In genomic region chr5:138491284-138491648, GRCh38 we compare ENCODE assay signal across 8 cellular contexts. TPM values are rescaled to one million over a fixed set of nuclear protein-coding genes. Genes with fewer than 3 reads are reported as not detected.
A peak's percentile ranks its signal among the peaks of the same experiment; 100 is the strongest.
DNase-seq lines count a peak whose midpoint lies in the region; ATAC-seq and TF ChIP-seq lines count a peak whose summit lies in the region.

No MANE protein-coding gene starts in this region.

- peak overlapping the region; percentile 82 for H3K4me3 ChIP-seq in BLaER1
- H3K4me3 ChIP-seq in HUES64 (ENCODE audit: low read length): peak overlapping the region; percentile 68
- peak overlapping the region; percentile 81 for H3K4me3 ChIP-seq in coronary artery

- TF ChIP-seq CTCF in coronary artery (IDR thresholded peaks at IDR 0.05) (no peak), natural killer cell (IDR thresholded peaks at IDR 0.05) (no peak)

- DNase-seq in coronary artery (ENCODE audit: low spot score) (no peak), natural killer cell (no peak), NCI-H226 (no peak), SIG-M5 treated with dmso at 0.1 percent for 504 hours (lab: John Stamatoyannopoulos, UW; ENCODE audit: unreplicated experiment) (no peak), NCI-H1694 treated with DMSO at 0.1 percent for 48 hours (lab: John Stamatoyannopoulos, UW) (no peak)
- DNase-seq in central memory CD4-positive, alpha-beta T cell: no peak

- H3K4me1 ChIP-seq in BLaER1 (peaks cover 34% of the 10 kb centered on the region), HUES64 (ENCODE audit: insufficient read depth, low read length) (peaks cover 22% of the 10 kb centered on the region)

- no peak for ATAC-seq in natural killer cell

- no peak overlapping the region for H3K27ac Mint-ChIP-seq in natural killer cell

- peaks cover 15 to 21% of the 10 kb centered on the region in 2 donors for H3K27me3 Mint-ChIP-seq in natural killer cell (ENCODE audit: low read depth in 2 of 2)

- no peaks in the 10 kb centered on the region for H4K20me1 ChIP-seq in BLaER1

- H3K9me3 ChIP-seq in BLaER1 (no peaks in the 10 kb centered on the region), HUES64 (ENCODE audit: insufficient read depth, low read depth, low read length) (no peaks in the 10 kb centered on the region)

- WGBS in HUES64: 58% methylated on average over 11 of the region's 11 CpGs

- H3K27me3 ChIP-seq in BLaER1: no peaks in the 10 kb centered on the region
- H3K27me3 ChIP-seq in HUES64 (ENCODE audit: insufficient read depth, low read length): peaks cover 40% of the 10 kb centered on the region

- H3K4me1 Mint-ChIP-seq in natural killer cell: peaks cover 5 to 10% of the 10 kb centered on the region in 2 donors

- H3K4me2 ChIP-seq in BLaER1: peak overlapping the region; percentile 100

- H3K9me3 Mint-ChIP-seq in natural killer cell: no peaks in the 10 kb centered on the region

- H3K4me3 Mint-ChIP-seq in natural killer cell: peak overlapping the region; percentile 42

- intact Hi-C loops in natural killer cell (cut with micrococcal nuclease): loop anchor here (10.0 kb wide), 1 partner anchor 54 kb away; the partner anchor contains the start of gene ETF1

- H3K27ac ChIP-seq in BLaER1 (peak overlapping the region; percentile 87), HUES64 (ENCODE audit: low read depth, low read length) (peak overlapping the region; percentile 62; the same call in 1 of the 2 replicates), coronary artery (no peak overlapping the region)

- H3K36me3 Mint-ChIP-seq in natural killer cell: no peaks in the 10 kb centered on the region

- H3K36me3 ChIP-seq in BLaER1: no peaks in the 10 kb centered on the region
- no peaks in the 10 kb centered on the region for H3K36me3 ChIP-seq in HUES64 (ENCODE audit: insufficient read depth, low read length)

- H3K9ac ChIP-seq in BLaER1 (peak overlapping the region; percentile 87), HUES64 (ENCODE audit: low read depth, low read length) (peak overlapping the region; percentile 79)

RNA-seq across cellular contexts. Expression of gene EGR1, which starts 26.0 kb away (rescaled TPM):
- polyA plus RNA-seq in HUES64 (2013, experiment 1 of 2): 10.5 TPM
- polyA plus RNA-seq in HUES64 (2013, experiment 2 of 2): 7.4 TPM
- 100 to 1,000 TPM in 1 of 3 donors, 10 to 100 TPM in 2; 52.1 to 137 (median 84.8) TPM for total RNA-seq in natural killer cell

RNA-seq across cellular contexts. Expression of gene ETF1, which starts 51.8 kb away (rescaled TPM):
- polyA plus RNA-seq in HUES64 (2013, experiment 1 of 2): 164 TPM
- polyA plus RNA-seq in HUES64 (2013, experiment 2 of 2): 131 TPM
- total RNA-seq in natural killer cell: 100 to 1,000 TPM; 135 to 189 (median 136) TPM

RNA-seq across cellular contexts. Expression of gene REEP2, which starts 52.4 kb away (rescaled TPM):
- 24.9 TPM for polyA plus RNA-seq in HUES64 (2013, experiment 1 of 2)
- 31.8 TPM for polyA plus RNA-seq in HUES64 (2013, experiment 2 of 2)
- under 1 TPM; 0.28 to 0.79 (median 0.66) TPM for total RNA-seq in natural killer cell

Comparison
In these comparisons a context has a peak if more than half of its experiments do, and no peak if none do; other contexts are left out.
1. H3K27ac ChIP-seq: peak in BLaER1 (single experiment) and HUES64 (single experiment); none in coronary artery (0 of 2).
2. Peak in every context shown above with its lines, with median percentiles within 50 percentile points of each other: H3K4me3 ChIP-seq.